In genomic region chr21:45130324-45130774, GRCh38 we compare ENCODE assay signal across 9 cellular contexts. TPM values are rescaled to one million over a fixed set of nuclear protein-coding genes. Genes with fewer than 3 reads are reported as not detected.
A peak's percentile ranks its signal among the peaks of the same experiment; 100 is the strongest.
DNase-seq lines count a peak whose midpoint lies in the region; TF ChIP-seq lines count a peak whose summit lies in the region.
"Had no signal": no experiment of that assay in that cellular context is flagged by ENCODE, and none has a peak within 500 bp of the region (broad histone marks: within the 10 kb centered on the region; RNA-seq: fewer than 3 reads in every experiment).

No MANE protein-coding gene starts in this region.

- peaks cover 26% of the 10 kb centered on the region for H3K79me2 ChIP-seq in hepatocyte

- 1 to 4% (median 2%) methylated on average over 10 of the region's 10 CpGs for WGBS in adrenal gland, 4 donors
- WGBS in hepatocyte (ENCODE audit: low lambda C conversion rate, missing lambda C conversion rate): 57% methylated on average over 10 of the region's 10 CpGs
- WGBS in thyroid gland, 2 donors: 52 to 62% methylated on average over 10 of the region's 10 CpGs

- TF ChIP-seq CTCF in adrenal gland (IDR thresholded peaks at IDR 0.05) (no peak), hepatocyte (IDR thresholded peaks at IDR 0.05; ENCODE audit: poor library complexity) (no peak), thyroid gland (IDR thresholded peaks at IDR 0.05) (no peak)

- H3K27ac ChIP-seq in adrenal gland (peak overlapping the region; percentile 42 to 90 (median 81)), hepatocyte (peak overlapping the region; percentile 73), thyroid gland (peak overlapping the region; percentile 15 to 57 (median 30))
- H3K27ac ChIP-seq: 22Rv1 had no signal

- no peaks in the 10 kb centered on the region for H3K27me3 ChIP-seq in adrenal gland
- H3K27me3 ChIP-seq in hepatocyte: no peaks in the 10 kb centered on the region
- no peaks in the 10 kb centered on the region for H3K27me3 ChIP-seq in thyroid gland

- peak; percentile 27 for DNase-seq in NK-92 treated with Interleukin-12 subunit alpha and Interleukin-12 subunit beta, amount 100 ng/mL, for 24 hours (lab: John Stamatoyannopoulos, UW)
- no peak for DNase-seq in NK-92 (lab: John Stamatoyannopoulos, UW; ENCODE audit: unreplicated experiment)
- peak in 6 of 7 donors; percentile 49 to 81 (median 71) for DNase-seq in adrenal gland
- peak; percentile 43 for DNase-seq in hepatocyte (ENCODE audit: low spot score)
- no peak for DNase-seq in thyroid gland
- DNase-seq in NCI-H446 treated with DMSO at 0.1 percent for 48 hours (lab: John Stamatoyannopoulos, UW): no peak
- DNase-seq in NCI-H2171 (lab: John Stamatoyannopoulos, UW): no peak
- DNase-seq in HuH-7 (ENCODE audit: low spot score): no peak

- H3K4me1 ChIP-seq in adrenal gland (replicated peaks in 1 of 2) (peaks cover 23 to 56% of the 10 kb centered on the region in 2 donors), hepatocyte (ENCODE audit: insufficient read depth) (no peaks in the 10 kb centered on the region), thyroid gland (peaks cover 0 to 20% of the 10 kb centered on the region in 2 donors)

- intact Hi-C loops in adrenal gland (cut with DNase I): loop anchor here in 1 of 2 donors (2.0 to 5.0 kb wide), 2 partner anchors 182 to 238 kb away; no protein-coding TSS in a partner anchor
- intact Hi-C loops in thyroid gland (cut with DNase I): no loop called here

- no peaks in the 10 kb centered on the region for H3K36me3 ChIP-seq in adrenal gland (replicated peaks in 1 of 2)
- no peaks in the 10 kb centered on the region for H3K36me3 ChIP-seq in hepatocyte (replicated peaks; ENCODE audit: insufficient read depth, low read depth)
- no peaks in the 10 kb centered on the region for H3K36me3 ChIP-seq in thyroid gland

- H3K4me2 ChIP-seq in hepatocyte: peak overlapping the region; percentile 58

- no peak overlapping the region for H2AFZ ChIP-seq in hepatocyte

- no peaks in the 10 kb centered on the region for H3K9me3 ChIP-seq in adrenal gland (replicated peaks in 1 of 3)
- H3K9me3 ChIP-seq in hepatocyte (ENCODE audit: low read depth): no peaks in the 10 kb centered on the region
- H3K9me3 ChIP-seq in thyroid gland: no peaks in the 10 kb centered on the region

- no peaks in the 10 kb centered on the region for H3K9me2 ChIP-seq in hepatocyte (replicated peaks; ENCODE audit: insufficient read depth)

- peak overlapping the region in 2 of 4 donors; percentile 14 to 42 for H3K4me3 ChIP-seq in adrenal gland
- H3K4me3 ChIP-seq in hepatocyte: no peak overlapping the region
- no peak overlapping the region for H3K4me3 ChIP-seq in thyroid gland (replicated peaks in 1 of 3)

- TF ChIP-seq POLR2A in adrenal gland (IDR thresholded peaks at IDR 0.05) (peak in 1 of 2 donors; percentile 73), thyroid gland (IDR thresholded peaks at IDR 0.05) (no peak)

- no peaks in the 10 kb centered on the region for H4K20me1 ChIP-seq in hepatocyte (ENCODE audit: insufficient read depth, poor library complexity, severe bottlenecking)

RNA-seq across cellular contexts. Expression of gene ADARB1, which starts 56.0 kb away (rescaled TPM):
- 10 to 100 TPM; 10.7 to 21.6 (median 18.4) TPM for total RNA-seq in adrenal gland
- 10 to 100 TPM in 2 of 3 donors, 1 to 10 TPM in 1; 7.5 to 16.3 (median 12.4) TPM for polyA plus RNA-seq in adrenal gland
- 9.9 and 16.0 TPM in 2 replicates for total RNA-seq in hepatocyte
- polyA plus RNA-seq in hepatocyte: 17.3 and 19.4 TPM in 2 replicates
- total RNA-seq in thyroid gland: 10 to 100 TPM in 2 of 4 donors, 1 to 10 TPM in 2; 5.0 to 20.2 (median 10.1) TPM

Comparison
In these comparisons a context has a peak if more than half of its experiments do, and no peak if none do; other contexts are left out.
1. DNase-seq: peak in NK-92 treated with Interleukin-12 subunit alpha and Interleukin-12 subunit beta, amount 100 ng/mL, for 24 hours (single experiment), adrenal gland (6 of 7) and hepatocyte (single experiment); none in NK-92 (single experiment), thyroid gland (0 of 2), NCI-H446 treated with DMSO at 0.1 percent for 48 hours (single experiment), NCI-H2171 (single experiment) and HuH-7 (single experiment).
2. H3K27ac ChIP-seq: peak in every context shown above with its lines; median percentile 81 in adrenal gland; 73 in hepatocyte; 30 in thyroid gland.